In the genomic region with DNA sequence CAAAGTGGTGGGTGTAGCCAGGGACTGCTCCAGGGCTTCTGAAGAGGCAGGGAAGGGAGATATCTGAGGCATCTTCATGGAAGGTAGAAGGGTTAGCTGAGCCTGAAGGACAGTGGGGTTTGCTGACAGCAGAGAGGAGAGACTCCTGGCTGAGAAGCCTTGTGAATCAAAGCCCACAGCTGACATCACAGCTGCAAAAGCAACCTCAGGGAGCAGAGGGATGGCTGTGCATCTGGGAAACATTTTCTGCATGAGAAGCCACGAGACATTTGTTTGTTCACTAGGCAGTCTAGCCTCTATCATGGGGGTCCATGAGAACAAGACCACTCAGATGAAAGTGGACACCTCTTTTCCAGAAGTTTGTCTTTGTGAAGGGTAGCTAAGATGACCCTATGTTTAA, we compare ENCODE assay signal across 32 cellular contexts.
"Had no signal": no experiment of that assay in that cellular context is flagged by ENCODE, and none has a peak within 500 bp of the region (broad histone marks: within the 10 kb centered on the region; RNA-seq: fewer than 3 reads in every experiment).

No MANE protein-coding gene starts in this region.

- FAIRE-seq: kidney, urothelium cell line had no signal

- H3K9me3 Mint-ChIP-seq: endodermal cell; mesothelial cell of epicardium; nephron; stimulated activated memory B cell treated with anti-CD40 and anti-IgM and Interleukin-4, amounts not matched to agents 10 μg/mL and 1 μg/mL and 100 μg/mL, for 72 hours had no signal

- H3K36me3 Mint-ChIP-seq: mesothelial cell of epicardium; naive thymus-derived CD4-positive, alpha-beta T cell; stimulated activated memory B cell treated with anti-CD40 and anti-IgM and Interleukin-4, amounts not matched to agents 10 μg/mL and 1 μg/mL and 100 μg/mL, for 72 hours had no signal

- H3K9me3 ChIP-seq: colonic mucosa, gastroesophageal sphincter, heart left ventricle, mucosa of descending colon, ovary, psoas muscle, sigmoid colon, spleen, thoracic aorta, tibial nerve, upper lobe of left lung had no signal

- H3K27ac Mint-ChIP-seq: dendritic cell treated with granulocyte-macrophage colony-stimulating factor and Interleukin-4, amounts not matched to agents 40 ng/mL and 50 ng/mL, for 4 days; endodermal cell; mesothelial cell of epicardium; naive thymus-derived CD4-positive, alpha-beta T cell; nephron; stimulated activated memory B cell treated with anti-CD40 and anti-IgM and Interleukin-4, amounts not matched to agents 10 μg/mL and 1 μg/mL and 100 μg/mL, for 72 hours had no signal

- H2AFZ ChIP-seq: hepatocyte had no signal

- H3K4me2 ChIP-seq: hepatocyte had no signal

- H3K4me3 ChIP-seq: colonic mucosa, gastroesophageal sphincter, heart left ventricle, hepatocyte, left lung, mucosa of descending colon, ovary, psoas muscle, sigmoid colon, skin epidermis, spleen, thoracic aorta, tibial nerve, upper lobe of left lung had no signal

- H3K36me3 ChIP-seq: colonic mucosa, gastroesophageal sphincter, heart left ventricle, left lung, ovary, sigmoid colon, spleen, thoracic aorta, tibial nerve, upper lobe of left lung had no signal

- H3K79me2 ChIP-seq: hepatocyte had no signal

- H3K4me1 Mint-ChIP-seq: endodermal cell; mesothelial cell of epicardium; naive thymus-derived CD4-positive, alpha-beta T cell had no signal

- H3K27me3 ChIP-seq: colonic mucosa, foreskin keratinocyte, gastroesophageal sphincter, heart left ventricle, hepatocyte, left lung, ovary, sigmoid colon, spleen, tibial nerve, upper lobe of left lung had no signal

- H3K27me3 Mint-ChIP-seq: dendritic cell treated with granulocyte-macrophage colony-stimulating factor and Interleukin-4, amounts not matched to agents 40 ng/mL and 50 ng/mL, for 4 days; naive thymus-derived CD4-positive, alpha-beta T cell; stimulated activated memory B cell treated with anti-CD40 and anti-IgM and Interleukin-4, amounts not matched to agents 10 μg/mL and 1 μg/mL and 100 μg/mL, for 72 hours had no signal

- H3K4me3 Mint-ChIP-seq: dendritic cell treated with granulocyte-macrophage colony-stimulating factor and Interleukin-4, amounts not matched to agents 40 ng/mL and 50 ng/mL, for 4 days; endodermal cell; mesothelial cell of epicardium; naive thymus-derived CD4-positive, alpha-beta T cell; nephron; stimulated activated memory B cell treated with anti-CD40 and anti-IgM and Interleukin-4, amounts not matched to agents 10 μg/mL and 1 μg/mL and 100 μg/mL, for 72 hours had no signal

- DNase-seq: colonic mucosa; effector CD8-positive, alpha-beta T cell; endodermal cell; foreskin keratinocyte; heart left ventricle; kidney; left lung; mesenchymal stem cell; mucosa of descending colon; naive thymus-derived CD4-positive, alpha-beta T cell; occipital lobe; ovary; posterior cingulate gyrus; psoas muscle; right cardiac atrium; sigmoid colon; spleen; stimulated activated CD4-positive, alpha-beta T cell treated with anti-CD3 and anti-CD28 coated beads, Interleukin-4, amount 100 ng/mL, for 4 hours; stimulated activated naive CD8-positive, alpha-beta T cell treated with anti-CD3 and anti-CD28 coated beads, Interleukin-15, Interleukin-2, amounts not matched to agents 100 U/mL and 50 U/mL, for 24 hours; substantia nigra; upper lobe of left lung had no signal

- H3K27ac ChIP-seq: colonic mucosa, epithelial cell of prostate, foreskin keratinocyte, gastroesophageal sphincter, heart left ventricle, hepatocyte, left lung, ovary, psoas muscle, sigmoid colon, spleen, thoracic aorta, tibial nerve, upper lobe of left lung had no signal

- H3K4me1 ChIP-seq: colonic mucosa, foreskin keratinocyte, gastroesophageal sphincter, heart left ventricle, left lung, psoas muscle, spleen, upper lobe of left lung had no signal
